In the genomic region with DNA sequence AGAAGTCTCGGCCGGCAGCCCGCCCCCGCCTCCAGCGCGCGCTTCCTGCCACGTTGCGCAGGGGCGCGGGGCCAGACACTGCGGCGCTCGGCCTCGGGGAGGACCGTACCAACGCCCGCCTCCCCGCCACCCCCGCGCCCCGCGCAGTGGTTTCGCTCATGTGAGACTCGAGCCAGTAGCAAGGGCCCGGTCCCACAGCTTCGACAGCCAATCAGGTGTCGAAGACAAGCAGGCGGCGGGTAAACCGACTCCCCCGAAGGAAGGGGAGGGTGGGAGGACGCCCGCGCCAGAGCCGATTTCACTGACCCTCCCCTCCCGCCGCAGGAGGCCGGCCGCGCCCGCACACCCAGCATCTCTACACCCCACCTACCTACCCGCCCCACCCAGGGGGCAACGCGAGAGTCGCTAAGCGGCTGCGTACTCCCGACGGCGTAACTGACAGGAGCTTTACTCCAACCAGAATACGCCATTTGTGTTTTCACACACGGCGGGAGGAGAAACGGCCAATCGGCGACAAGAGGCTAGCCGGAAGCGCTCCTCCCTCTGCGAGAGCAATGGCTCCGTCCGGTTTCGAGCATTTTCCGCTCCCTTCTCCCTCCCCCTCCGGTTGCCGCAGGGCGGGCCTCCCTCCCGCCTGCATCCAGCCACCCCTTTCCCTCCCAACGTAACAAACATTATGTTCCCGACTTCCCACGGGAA, we compare ENCODE assay signal across 1 cellular context.
TF ChIP-seq lines count a peak whose summit lies in the region.

No MANE protein-coding gene starts in this region.

TF ChIP-seq in HepG2, 621 proteins besides CTCF, POLR2A, EP300 and RAD21 (continued from another document and continues in another):
- TF ChIP-seq, protein P1, sequence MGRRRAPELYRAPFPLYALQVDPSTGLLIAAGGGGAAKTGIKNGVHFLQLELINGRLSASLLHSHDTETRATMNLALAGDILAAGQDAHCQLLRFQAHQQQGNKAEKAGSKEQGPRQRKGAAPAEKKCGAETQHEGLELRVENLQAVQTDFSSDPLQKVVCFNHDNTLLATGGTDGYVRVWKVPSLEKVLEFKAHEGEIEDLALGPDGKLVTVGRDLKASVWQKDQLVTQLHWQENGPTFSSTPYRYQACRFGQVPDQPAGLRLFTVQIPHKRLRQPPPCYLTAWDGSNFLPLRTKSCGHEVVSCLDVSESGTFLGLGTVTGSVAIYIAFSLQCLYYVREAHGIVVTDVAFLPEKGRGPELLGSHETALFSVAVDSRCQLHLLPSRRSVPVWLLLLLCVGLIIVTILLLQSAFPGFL (CRISPR knock-in tag; IDR thresholded peaks at IDR 0.05): no peak
- TF ChIP-seq SRF (IDR thresholded peaks at IDR 0.05; ENCODE audit: low read depth, low read length): 0 out of 2 replicates have a peak, but pooled peaks have one; percentile 1
- 0 out of 2 replicates have a peak, but pooled peaks have one; percentile 52 for TF ChIP-seq MAZ (IDR thresholded peaks at IDR 0.05; ENCODE audit: borderline replicate concordance, low read depth, low read length)
- TF ChIP-seq MAZ (CRISPR knock-in tag; IDR thresholded peaks at IDR 0.05; ENCODE audit: low read depth): peak; percentile 86
- TF ChIP-seq POLR2AphosphoS2 (IDR thresholded peaks at IDR 0.05; ENCODE audit: low read depth, low read length): no peak
- TF ChIP-seq, protein P2, sequence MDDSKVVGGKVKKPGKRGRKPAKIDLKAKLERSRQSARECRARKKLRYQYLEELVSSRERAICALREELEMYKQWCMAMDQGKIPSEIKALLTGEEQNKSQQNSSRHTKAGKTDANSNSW (CRISPR knock-in tag; IDR thresholded peaks at IDR 0.05; ENCODE audit: borderline replicate concordance): peak; percentile 64; the same call in 1 of the 2 replicates
- TF ChIP-seq PAF1 (CRISPR knock-in tag; IDR thresholded peaks at IDR 0.05): peak; percentile 52; the same call in 1 of the 2 replicates
- TF ChIP-seq SATB2 (CRISPR knock-in tag; IDR thresholded peaks at IDR 0.05): no peak
- TF ChIP-seq KLF15 (CRISPR knock-in tag; IDR thresholded peaks at IDR 0.05; ENCODE audit: borderline replicate concordance): no peak
- no peak for TF ChIP-seq MTF1 (CRISPR knock-in tag; IDR thresholded peaks at IDR 0.05)
- TF ChIP-seq PHF20 (CRISPR knock-in tag; IDR thresholded peaks at IDR 0.05): peak; percentile 70
- 0 out of 2 replicates have a peak, but pooled peaks have one; percentile 26 for TF ChIP-seq ZNF354B (CRISPR knock-in tag; IDR thresholded peaks at IDR 0.05)
- 0 out of 2 replicates have a peak, but pooled peaks have one; percentile 14 for TF ChIP-seq CENPT (CRISPR knock-in tag; IDR thresholded peaks at IDR 0.05; ENCODE audit: low read depth)
- TF ChIP-seq TARDBP (CRISPR knock-in tag; IDR thresholded peaks at IDR 0.05): peak; percentile 55; the same call in 1 of the 2 replicates
- no peak for TF ChIP-seq JDP2 (CRISPR knock-in tag; IDR thresholded peaks at IDR 0.05; ENCODE audit: borderline replicate concordance)
- TF ChIP-seq, protein P3, sequence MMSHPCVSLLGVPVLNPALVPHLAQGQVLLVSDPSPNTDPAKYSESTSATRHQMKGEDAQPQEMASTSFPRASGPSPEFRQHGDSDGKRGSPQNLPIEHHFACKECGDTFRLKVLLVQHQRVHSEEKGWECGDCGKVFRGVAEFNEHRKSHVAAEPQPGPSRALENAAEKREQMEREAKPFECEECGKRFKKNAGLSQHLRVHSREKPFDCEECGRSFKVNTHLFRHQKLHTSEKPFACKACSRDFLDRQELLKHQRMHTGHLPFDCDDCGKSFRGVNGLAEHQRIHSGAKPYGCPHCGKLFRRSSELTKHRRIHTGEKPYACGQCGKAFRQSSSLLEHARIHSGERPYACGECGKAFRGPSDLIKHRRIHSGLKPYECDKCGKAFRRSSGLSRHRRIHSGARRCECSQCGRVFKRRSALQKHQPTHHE (CRISPR knock-in tag; IDR thresholded peaks at IDR 0.05; ENCODE audit: borderline replicate concordance): peak; percentile 19; the same call in 1 of the 2 replicates
- no peak for TF ChIP-seq CEBPG (CRISPR knock-in tag; IDR thresholded peaks at IDR 0.05)
- TF ChIP-seq, protein P4, sequence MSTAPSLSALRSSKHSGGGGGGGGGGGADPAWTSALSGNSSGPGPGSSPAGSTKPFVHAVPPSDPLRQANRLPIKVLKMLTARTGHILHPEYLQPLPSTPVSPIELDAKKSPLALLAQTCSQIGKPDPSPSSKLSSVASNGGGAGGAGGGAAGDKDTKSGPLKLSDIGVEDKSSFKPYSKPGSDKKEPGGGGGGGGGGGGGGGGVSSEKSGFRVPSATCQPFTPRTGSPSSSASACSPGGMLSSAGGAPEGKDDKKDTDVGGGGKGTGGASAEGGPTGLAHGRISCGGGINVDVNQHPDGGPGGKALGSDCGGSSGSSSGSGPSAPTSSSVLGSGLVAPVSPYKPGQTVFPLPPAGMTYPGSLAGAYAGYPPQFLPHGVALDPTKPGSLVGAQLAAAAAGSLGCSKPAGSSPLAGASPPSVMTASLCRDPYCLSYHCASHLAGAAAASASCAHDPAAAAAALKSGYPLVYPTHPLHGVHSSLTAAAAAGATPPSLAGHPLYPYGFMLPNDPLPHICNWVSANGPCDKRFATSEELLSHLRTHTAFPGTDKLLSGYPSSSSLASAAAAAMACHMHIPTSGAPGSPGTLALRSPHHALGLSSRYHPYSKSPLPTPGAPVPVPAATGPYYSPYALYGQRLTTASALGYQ (CRISPR knock-in tag; IDR thresholded peaks at IDR 0.05): peak; percentile 16; the same call in 1 of the 2 replicates
- TF ChIP-seq SCMH1 (CRISPR knock-in tag; IDR thresholded peaks at IDR 0.05; ENCODE audit: borderline replicate concordance): no peak
- peak; percentile 48; the same call in 1 of the 2 replicates for TF ChIP-seq ZNF703 (CRISPR knock-in tag; IDR thresholded peaks at IDR 0.05; ENCODE audit: borderline replicate concordance)
- peak; percentile 53 for TF ChIP-seq SALL2 (CRISPR knock-in tag; IDR thresholded peaks at IDR 0.05)
- no peak for TF ChIP-seq KDM1A (CRISPR knock-in tag; IDR thresholded peaks at IDR 0.05)
- TF ChIP-seq, protein P5, sequence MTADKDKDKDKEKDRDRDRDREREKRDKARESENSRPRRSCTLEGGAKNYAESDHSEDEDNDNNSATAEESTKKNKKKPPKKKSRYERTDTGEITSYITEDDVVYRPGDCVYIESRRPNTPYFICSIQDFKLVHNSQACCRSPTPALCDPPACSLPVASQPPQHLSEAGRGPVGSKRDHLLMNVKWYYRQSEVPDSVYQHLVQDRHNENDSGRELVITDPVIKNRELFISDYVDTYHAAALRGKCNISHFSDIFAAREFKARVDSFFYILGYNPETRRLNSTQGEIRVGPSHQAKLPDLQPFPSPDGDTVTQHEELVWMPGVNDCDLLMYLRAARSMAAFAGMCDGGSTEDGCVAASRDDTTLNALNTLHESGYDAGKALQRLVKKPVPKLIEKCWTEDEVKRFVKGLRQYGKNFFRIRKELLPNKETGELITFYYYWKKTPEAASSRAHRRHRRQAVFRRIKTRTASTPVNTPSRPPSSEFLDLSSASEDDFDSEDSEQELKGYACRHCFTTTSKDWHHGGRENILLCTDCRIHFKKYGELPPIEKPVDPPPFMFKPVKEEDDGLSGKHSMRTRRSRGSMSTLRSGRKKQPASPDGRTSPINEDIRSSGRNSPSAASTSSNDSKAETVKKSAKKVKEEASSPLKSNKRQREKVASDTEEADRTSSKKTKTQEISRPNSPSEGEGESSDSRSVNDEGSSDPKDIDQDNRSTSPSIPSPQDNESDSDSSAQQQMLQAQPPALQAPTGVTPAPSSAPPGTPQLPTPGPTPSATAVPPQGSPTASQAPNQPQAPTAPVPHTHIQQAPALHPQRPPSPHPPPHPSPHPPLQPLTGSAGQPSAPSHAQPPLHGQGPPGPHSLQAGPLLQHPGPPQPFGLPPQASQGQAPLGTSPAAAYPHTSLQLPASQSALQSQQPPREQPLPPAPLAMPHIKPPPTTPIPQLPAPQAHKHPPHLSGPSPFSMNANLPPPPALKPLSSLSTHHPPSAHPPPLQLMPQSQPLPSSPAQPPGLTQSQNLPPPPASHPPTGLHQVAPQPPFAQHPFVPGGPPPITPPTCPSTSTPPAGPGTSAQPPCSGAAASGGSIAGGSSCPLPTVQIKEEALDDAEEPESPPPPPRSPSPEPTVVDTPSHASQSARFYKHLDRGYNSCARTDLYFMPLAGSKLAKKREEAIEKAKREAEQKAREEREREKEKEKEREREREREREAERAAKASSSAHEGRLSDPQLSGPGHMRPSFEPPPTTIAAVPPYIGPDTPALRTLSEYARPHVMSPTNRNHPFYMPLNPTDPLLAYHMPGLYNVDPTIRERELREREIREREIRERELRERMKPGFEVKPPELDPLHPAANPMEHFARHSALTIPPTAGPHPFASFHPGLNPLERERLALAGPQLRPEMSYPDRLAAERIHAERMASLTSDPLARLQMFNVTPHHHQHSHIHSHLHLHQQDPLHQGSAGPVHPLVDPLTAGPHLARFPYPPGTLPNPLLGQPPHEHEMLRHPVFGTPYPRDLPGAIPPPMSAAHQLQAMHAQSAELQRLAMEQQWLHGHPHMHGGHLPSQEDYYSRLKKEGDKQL (CRISPR knock-in tag; IDR thresholded peaks at IDR 0.05; ENCODE audit: low read depth): no peak
- TF ChIP-seq ZNF337 (CRISPR knock-in tag; IDR thresholded peaks at IDR 0.05; ENCODE audit: borderline replicate concordance, low read depth): peak; percentile 31; the same call in 1 of the 2 replicates
- TF ChIP-seq, protein P6, sequence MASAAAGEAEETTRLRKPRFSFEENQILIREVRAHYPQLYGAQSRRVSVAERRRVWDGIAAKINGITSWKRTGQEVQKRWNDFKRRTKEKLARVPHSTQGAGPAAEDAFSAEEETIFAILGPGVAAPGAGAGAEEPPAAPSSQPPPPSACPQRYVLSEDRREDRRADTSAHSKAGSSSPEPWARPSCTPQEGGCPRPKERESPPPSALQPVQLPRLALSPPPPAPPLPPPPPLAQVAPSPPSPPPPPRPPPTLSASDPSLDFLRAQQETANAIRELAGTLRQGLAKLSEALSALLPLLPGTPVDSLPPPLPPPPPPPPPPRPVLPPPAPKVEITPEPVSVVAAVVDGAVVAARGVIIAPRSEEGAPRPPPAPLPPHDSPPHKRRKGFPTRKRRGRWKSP (CRISPR knock-in tag; IDR thresholded peaks at IDR 0.05): peak; percentile 68
- TF ChIP-seq, protein P7, sequence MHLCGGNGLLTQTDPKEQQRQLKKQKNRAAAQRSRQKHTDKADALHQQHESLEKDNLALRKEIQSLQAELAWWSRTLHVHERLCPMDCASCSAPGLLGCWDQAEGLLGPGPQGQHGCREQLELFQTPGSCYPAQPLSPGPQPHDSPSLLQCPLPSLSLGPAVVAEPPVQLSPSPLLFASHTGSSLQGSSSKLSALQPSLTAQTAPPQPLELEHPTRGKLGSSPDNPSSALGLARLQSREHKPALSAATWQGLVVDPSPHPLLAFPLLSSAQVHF (CRISPR knock-in tag; IDR thresholded peaks at IDR 0.05): peak; percentile 53; the same call in 1 of the 2 replicates
- peak; percentile 77 for TF ChIP-seq HDAC1 (CRISPR knock-in tag; IDR thresholded peaks at IDR 0.05)
- TF ChIP-seq, protein P8, sequence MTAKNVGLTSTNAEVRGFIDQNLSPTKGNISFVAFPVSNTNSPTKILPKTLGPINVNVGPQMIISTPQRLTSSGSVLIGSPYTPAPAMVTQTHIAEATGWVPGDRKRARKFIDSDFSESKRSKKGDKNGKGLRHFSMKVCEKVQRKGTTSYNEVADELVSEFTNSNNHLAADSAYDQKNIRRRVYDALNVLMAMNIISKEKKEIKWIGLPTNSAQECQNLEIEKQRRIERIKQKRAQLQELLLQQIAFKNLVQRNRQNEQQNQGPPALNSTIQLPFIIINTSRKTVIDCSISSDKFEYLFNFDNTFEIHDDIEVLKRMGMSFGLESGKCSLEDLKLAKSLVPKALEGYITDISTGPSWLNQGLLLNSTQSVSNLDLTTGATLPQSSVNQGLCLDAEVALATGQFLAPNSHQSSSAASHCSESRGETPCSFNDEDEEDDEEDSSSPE (CRISPR knock-in tag; IDR thresholded peaks at IDR 0.05): peak; percentile 98
- no peak for TF ChIP-seq ZNF777 (CRISPR knock-in tag; IDR thresholded peaks at IDR 0.05)
- 0 out of 2 replicates have a peak, but pooled peaks have one; percentile 30 for TF ChIP-seq ZNF782 (CRISPR knock-in tag; IDR thresholded peaks at IDR 0.05; ENCODE audit: borderline replicate concordance)
- TF ChIP-seq ZNF788 (CRISPR knock-in tag; IDR thresholded peaks at IDR 0.05; ENCODE audit: borderline replicate concordance): peak; percentile 52; the same call in 1 of the 2 replicates
- TF ChIP-seq, protein P9, sequence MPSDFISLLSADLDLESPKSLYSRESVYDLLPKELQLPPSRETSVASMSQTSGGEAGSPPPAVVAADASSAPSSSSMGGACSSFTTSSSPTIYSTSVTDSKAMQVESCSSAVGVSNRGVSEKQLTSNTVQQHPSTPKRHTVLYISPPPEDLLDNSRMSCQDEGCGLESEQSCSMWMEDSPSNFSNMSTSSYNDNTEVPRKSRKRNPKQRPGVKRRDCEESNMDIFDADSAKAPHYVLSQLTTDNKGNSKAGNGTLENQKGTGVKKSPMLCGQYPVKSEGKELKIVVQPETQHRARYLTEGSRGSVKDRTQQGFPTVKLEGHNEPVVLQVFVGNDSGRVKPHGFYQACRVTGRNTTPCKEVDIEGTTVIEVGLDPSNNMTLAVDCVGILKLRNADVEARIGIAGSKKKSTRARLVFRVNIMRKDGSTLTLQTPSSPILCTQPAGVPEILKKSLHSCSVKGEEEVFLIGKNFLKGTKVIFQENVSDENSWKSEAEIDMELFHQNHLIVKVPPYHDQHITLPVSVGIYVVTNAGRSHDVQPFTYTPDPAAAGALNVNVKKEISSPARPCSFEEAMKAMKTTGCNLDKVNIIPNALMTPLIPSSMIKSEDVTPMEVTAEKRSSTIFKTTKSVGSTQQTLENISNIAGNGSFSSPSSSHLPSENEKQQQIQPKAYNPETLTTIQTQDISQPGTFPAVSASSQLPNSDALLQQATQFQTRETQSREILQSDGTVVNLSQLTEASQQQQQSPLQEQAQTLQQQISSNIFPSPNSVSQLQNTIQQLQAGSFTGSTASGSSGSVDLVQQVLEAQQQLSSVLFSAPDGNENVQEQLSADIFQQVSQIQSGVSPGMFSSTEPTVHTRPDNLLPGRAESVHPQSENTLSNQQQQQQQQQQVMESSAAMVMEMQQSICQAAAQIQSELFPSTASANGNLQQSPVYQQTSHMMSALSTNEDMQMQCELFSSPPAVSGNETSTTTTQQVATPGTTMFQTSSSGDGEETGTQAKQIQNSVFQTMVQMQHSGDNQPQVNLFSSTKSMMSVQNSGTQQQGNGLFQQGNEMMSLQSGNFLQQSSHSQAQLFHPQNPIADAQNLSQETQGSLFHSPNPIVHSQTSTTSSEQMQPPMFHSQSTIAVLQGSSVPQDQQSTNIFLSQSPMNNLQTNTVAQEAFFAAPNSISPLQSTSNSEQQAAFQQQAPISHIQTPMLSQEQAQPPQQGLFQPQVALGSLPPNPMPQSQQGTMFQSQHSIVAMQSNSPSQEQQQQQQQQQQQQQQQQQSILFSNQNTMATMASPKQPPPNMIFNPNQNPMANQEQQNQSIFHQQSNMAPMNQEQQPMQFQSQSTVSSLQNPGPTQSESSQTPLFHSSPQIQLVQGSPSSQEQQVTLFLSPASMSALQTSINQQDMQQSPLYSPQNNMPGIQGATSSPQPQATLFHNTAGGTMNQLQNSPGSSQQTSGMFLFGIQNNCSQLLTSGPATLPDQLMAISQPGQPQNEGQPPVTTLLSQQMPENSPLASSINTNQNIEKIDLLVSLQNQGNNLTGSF (CRISPR knock-in tag; IDR thresholded peaks at IDR 0.05): no peak
- no peak for TF ChIP-seq ZNF780A (CRISPR knock-in tag; IDR thresholded peaks at IDR 0.05)
- TF ChIP-seq ZNF205 (CRISPR knock-in tag; IDR thresholded peaks at IDR 0.05): no peak
- TF ChIP-seq PHB2 (IDR thresholded peaks at IDR 0.05; ENCODE audit: partially characterized antibody): no peak
- TF ChIP-seq DPF2 (CRISPR knock-in tag; IDR thresholded peaks at IDR 0.05; ENCODE audit: borderline replicate concordance, low read depth): no peak
- peak; percentile 8; the same call in 1 of the 2 replicates for TF ChIP-seq ZNF235 (CRISPR knock-in tag; IDR thresholded peaks at IDR 0.05; ENCODE audit: borderline replicate concordance)
- TF ChIP-seq SPEN (CRISPR knock-in tag; IDR thresholded peaks at IDR 0.05; ENCODE audit: low read depth): peak; percentile 82
